In genomic region chr15:87591042-87591441, GRCh38 we compare ENCODE assay signal across 27 cellular contexts.
"Had no signal": no experiment of that assay in that cellular context is flagged by ENCODE, and none has a peak within 500 bp of the region (broad histone marks: within the 10 kb centered on the region; RNA-seq: fewer than 3 reads in every experiment).

No MANE protein-coding gene starts in this region.

- H3K27ac ChIP-seq: RWPE1 had no signal

- DNase-seq: activated CD4-positive, alpha-beta memory T cell treated with anti-CD3 and anti-CD28 coated beads for 36 hours; activated CD4-positive, alpha-beta T cell treated with anti-CD3 and anti-CD28 coated beads, Interleukin-2, amount 10 ng/mL, durations not matched to agents 7 days and 5 days; activated CD4-positive, CD25-positive, alpha-beta regulatory T cell; activated CD8-positive, alpha-beta memory T cell treated with anti-CD3 and anti-CD28 coated beads for 24 hours; activated effector memory CD4-positive, alpha-beta T cell treated with anti-CD3 and anti-CD28 coated beads, Interleukin-2, amount 50 U/mL, for 16 hours; activated naive CD4-positive, alpha-beta T cell treated with Interleukin-2 at 50 U/mL for 16 hours; activated naive CD8-positive, alpha-beta T cell treated with anti-CD3 and anti-CD28 coated beads, Interleukin-2, amount 50 U/mL, for 24 hours; activated T-cell treated with anti-CD3 and anti-CD28 coated beads, Interleukin-2, amount 50 U/mL, for 4 hours; amniotic stem cell; IMR-90; Kasumi-1; KBM-7; NCI-H1048; NCI-H2029; NCI-H2107; NCI-H2171 treated with DMSO at 0.1 percent for 48 hours; NCI-H226; NCI-H510A; NCI-H526 treated with DMSO at 0.1 percent for 48 hours; NK-92 treated with Interleukin-12 subunit alpha and Interleukin-12 subunit beta, amount 100 ng/mL, for 24 hours; OCI-M1; SIG-M5; T-helper 17 cell; T-helper 9 cell had no signal

- ATAC-seq: activated naive CD4-positive, alpha-beta T cell treated with anti-CD3 and anti-CD28 coated beads, Interleukin-2, amount 50 U/mL, for 72 hours; activated naive CD8-positive, alpha-beta T cell treated with anti-CD3 and anti-CD28 coated beads, Interleukin-2, amount 50 U/mL, for 24 hours; activated T-cell treated with anti-CD3 and anti-CD28 coated beads, Interleukin-2, amount 50 U/mL, for 4 hours; Panc1; T-helper 17 cell had no signal
